In genomic region chr12:130559806-130560205, GRCh38 we compare ENCODE assay signal across 24 cellular contexts.
"Had no signal": no experiment of that assay in that cellular context is flagged by ENCODE, and none has a peak within 500 bp of the region (broad histone marks: within the 10 kb centered on the region; RNA-seq: fewer than 3 reads in every experiment).

No MANE protein-coding gene starts in this region.

- H3K9me3 ChIP-seq: MG63, SK-N-SH had no signal

- H3K4me3 ChIP-seq: MG63 had no signal

- H3K4me2 ChIP-seq: SK-N-SH had no signal

- H3K36me3 ChIP-seq: MG63 had no signal

- DNase-seq: IMR-90, Karpas-422, KG1, MG63, NCI-H1092, NCI-H1105 treated with DMSO at 0.1 percent for 48 hours, NCI-H1417 treated with DMSO at 0.1 percent for 48 hours, NCI-H187, NCI-H2029, NCI-H2081 treated with DMSO at 0.1 percent for 48 hours, NCI-H2171, NCI-H226, NCI-H446, NCI-H510A, NCI-H524 treated with DMSO at 0.1 percent for 48 hours, NCI-H69, NCI-H774, PC-3, SHP77, SK-N-SH, SW 1271 had no signal

- H3K27me3 ChIP-seq: MG63 had no signal

- H3K27ac ChIP-seq: HL-60, RWPE1 had no signal

- H3K9ac ChIP-seq: SK-N-SH had no signal

- ATAC-seq: Panc1, PC-3 had no signal

- H3K9me2 ChIP-seq: SK-N-SH had no signal
